Comparison of ENCODE assay signal across 28 cellular contexts in genomic region chr6:20031342-20031741, GRCh38.
"Had no signal": no experiment of that assay in that cellular context is flagged by ENCODE, and none has a peak within 500 bp of the region (broad histone marks: within the 10 kb centered on the region; RNA-seq: fewer than 3 reads in every experiment).

No MANE protein-coding gene starts in this region.

- H3K27ac ChIP-seq: colonic mucosa, coronary artery, dorsolateral prefrontal cortex, epithelial cell of prostate, esophagus muscularis mucosa, esophagus squamous epithelium, foreskin keratinocyte, gastrocnemius medialis, gastroesophageal sphincter, heart left ventricle, heart right ventricle, hepatocyte had no signal

- H3K4me2 ChIP-seq: hepatocyte had no signal

- H3K9me3 ChIP-seq: colonic mucosa, esophagus muscularis mucosa, esophagus squamous epithelium, gastrocnemius medialis, gastroesophageal sphincter, heart left ventricle, heart right ventricle had no signal

- FAIRE-seq: endometrium, endothelial cell of umbilical vein, frontal cortex had no signal

- H3K79me2 ChIP-seq: hepatocyte had no signal

- H3K36me3 ChIP-seq: colonic mucosa, esophagus muscularis mucosa, esophagus squamous epithelium, gastrocnemius medialis, gastroesophageal sphincter, heart left ventricle, heart right ventricle had no signal

- H2AFZ ChIP-seq: hepatocyte had no signal

- DNase-seq: colonic mucosa; cortex of kidney; dermis blood vessel endothelial cell; dorsolateral prefrontal cortex; effector CD4-positive, alpha-beta T cell; effector CD8-positive, alpha-beta T cell; effector memory CD4-positive, alpha-beta T cell; effector memory CD8-positive, alpha-beta T cell; endodermal cell; erythroblast; esophagus squamous epithelium; foreskin fibroblast; foreskin keratinocyte; foreskin melanocyte; gastrocnemius medialis; glutamatergic neuron; head of caudate nucleus; heart left ventricle; heart right ventricle had no signal

- H3K4me1 ChIP-seq: colonic mucosa, esophagus squamous epithelium, foreskin keratinocyte, gastroesophageal sphincter, heart left ventricle had no signal

- H3K4me3 ChIP-seq: colonic mucosa, coronary artery, esophagus squamous epithelium, gastrocnemius medialis, heart left ventricle, hepatocyte had no signal

- ATAC-seq: effector memory CD8-positive, alpha-beta T cell; esophagus mucosa; foreskin keratinocyte; gastrocnemius medialis; gastroesophageal sphincter; heart left ventricle; heart right ventricle had no signal

- H3K27me3 ChIP-seq: colonic mucosa, hepatocyte had no signal
